ENCODE assay signal across 9 cellular contexts in the genomic region with DNA sequence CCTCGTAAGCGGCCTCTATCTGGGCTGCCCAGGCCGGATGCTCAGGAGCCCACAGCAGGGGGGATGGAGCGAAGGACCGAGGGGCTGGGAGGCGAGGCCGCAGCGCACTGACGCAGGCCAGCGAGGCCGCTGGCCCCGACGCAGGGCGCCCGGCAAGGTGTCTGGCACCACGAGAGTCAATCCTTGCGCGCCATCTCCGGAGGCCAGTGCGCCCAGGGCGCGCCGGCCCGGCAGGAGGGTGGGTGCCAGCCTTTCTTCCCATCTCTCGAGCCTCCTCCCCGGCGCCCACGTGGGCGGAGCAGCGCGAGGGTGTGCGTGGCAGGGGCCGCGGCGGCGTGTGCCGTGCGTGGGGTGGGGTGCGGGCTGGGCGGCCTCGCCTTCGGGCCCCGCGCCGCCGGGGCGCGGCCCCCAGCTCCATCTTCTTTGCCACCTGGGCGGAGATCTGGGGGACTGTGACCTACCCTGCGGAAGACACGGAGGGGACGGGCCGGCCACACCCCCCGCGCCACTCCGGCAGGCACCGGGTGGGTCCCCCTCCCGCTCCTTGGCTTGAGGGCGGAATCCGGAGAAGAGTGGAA. TPM values are rescaled to one million over a fixed set of nuclear protein-coding genes. Genes with fewer than 3 reads are reported as not detected.
DNase-seq lines count a peak whose midpoint lies in the region; ATAC-seq and TF ChIP-seq lines count a peak whose summit lies in the region.
"Had no signal": no experiment of that assay in that cellular context is flagged by ENCODE, and none has a peak within 500 bp of the region (broad histone marks: within the 10 kb centered on the region; RNA-seq: fewer than 3 reads in every experiment).

No MANE protein-coding gene starts in this region.

- ATAC-seq in WTC11: no peak
- ATAC-seq in GM21786 (IDR thresholded peaks at IDR 0.05; ENCODE audit: unreplicated experiment): no peak

- TF ChIP-seq CTCF in WTC11 (IDR thresholded peaks at IDR 0.05): no peak
- TF ChIP-seq CTCF in esophagus muscularis mucosa (IDR thresholded peaks at IDR 0.05): no peak

- WGBS in esophagus muscularis mucosa: 1% methylated on average over 19 of the region's 60 CpGs

- peaks cover 0 to 11% (median 4%) of the 10 kb centered on the region in 4 donors for H3K9me3 ChIP-seq in esophagus muscularis mucosa

- H3K9me3 Mint-ChIP-seq in WTC11: peaks cover 8% of the 10 kb centered on the region

- peaks cover 3% of the 10 kb centered on the region; the same call in 1 of the 2 replicates for H3K36me3 Mint-ChIP-seq in WTC11

- H3K27ac ChIP-seq in esophagus muscularis mucosa (replicated peaks in 1 of 4): no peak overlapping the region

- TF ChIP-seq POLR2A in esophagus muscularis mucosa (IDR thresholded peaks at IDR 0.05; ENCODE audit: low read depth): no peak

- peak overlapping the region; percentile 79 for H3K4me3 Mint-ChIP-seq in WTC11

- H3K4me1 ChIP-seq in esophagus muscularis mucosa: peaks cover 14 to 28% (median 25%) of the 10 kb centered on the region in 4 donors

- peaks cover 0 to 72% (median 34%) of the 10 kb centered on the region in 4 donors for H3K27me3 ChIP-seq in esophagus muscularis mucosa

- intact Hi-C loops in esophagus muscularis mucosa (cut with DNase I): no loop called here

- CTCF ChIA-PET in WTC11 (lab: Charles Lee): interaction anchor here (0.7 to 2.8 kb wide), 24 partner anchors 9 to 201 kb away, joined by 3 to 22 read pairs (median 4); no protein-coding TSS in a partner anchor

- H3K4me1 Mint-ChIP-seq in WTC11: peaks cover 41% of the 10 kb centered on the region

- POLR2A ChIA-PET in WTC11 (lab: Charles Lee): interaction anchor here (1.2 to 1.5 kb wide), 2 partner anchors 9 to 46 kb away, joined by 3 to 4 read pairs; no protein-coding TSS in a partner anchor

- DNase-seq in DMS53 (lab: John Stamatoyannopoulos, UW) (peak; percentile 70), DMS53 treated with DMSO at 0.1 percent for 48 hours (lab: John Stamatoyannopoulos, UW; ENCODE audit: unreplicated experiment) (no peak), WTC11 (ENCODE audit: low spot score) (no peak), esophagus muscularis mucosa (ENCODE audit: extremely low spot score) (no peak), NCI-H345 treated with DMSO at 0.1 percent for 48 hours (lab: John Stamatoyannopoulos, UW; ENCODE audit: unreplicated experiment) (no peak), kidney glomerular epithelial cell (lab: John Stamatoyannopoulos, UW) (no peak)
- DNase-seq in stimulated activated CD8-positive, alpha-beta memory T cell treated with anti-CD3 and anti-CD28 coated beads, Interleukin-4, amount 100 ng/mL, for 48 hours: peak; percentile 54

- H3K4me3 ChIP-seq in esophagus muscularis mucosa: peak overlapping the region; percentile 58 to 60 (median 59)

- no peak for TF ChIP-seq EP300 in esophagus muscularis mucosa (IDR thresholded peaks at IDR 0.05)

- no peaks in the 10 kb centered on the region for H3K36me3 ChIP-seq in esophagus muscularis mucosa

- no peak overlapping the region for H3K27ac Mint-ChIP-seq in WTC11

- H3K27me3 Mint-ChIP-seq in WTC11 (ENCODE audit: low read depth): peaks cover 41% of the 10 kb centered on the region

TF ChIP-seq in WTC11, 78 proteins besides CTCF, POLR2A, EP300 and RAD21:
- TF ChIP-seq MYBL2 (CRISPR knock-in tag; IDR thresholded peaks at IDR 0.05) (0 out of 2 replicates have a peak, but pooled peaks have one; percentile 34), GABPB1 (CRISPR knock-in tag; IDR thresholded peaks at IDR 0.05) (no peak), FOXP1 (CRISPR knock-in tag; IDR thresholded peaks at IDR 0.05; ENCODE audit: borderline replicate concordance) (peak; percentile 83; the same call in 1 of the 2 replicates), MAX (CRISPR knock-in tag; IDR thresholded peaks at IDR 0.05) (peak; percentile 29), TP53 (CRISPR knock-in tag; IDR thresholded peaks at IDR 0.05) (0 out of 2 replicates have a peak, but pooled peaks have one; percentile 39)

RNA-seq across cellular contexts. Expression of gene JAKMIP1, which starts 0.9 kb away (rescaled TPM):
- total RNA-seq in WTC11 (2021) (4.0 to 5.6 TPM (median 5.4 TPM) in 3 replicates), esophagus muscularis mucosa (1 to 10 TPM in 2 of 4 donors, under 1 TPM in 2; 0.57 to 2.8 (median 0.91) TPM)
- total RNA-seq: bronchial epithelial cell had no signal

Comparison
In these comparisons a context has a peak if more than half of its experiments do, and no peak if none do; other contexts are left out.
1. DNase-seq: peak in DMS53 (single experiment) and stimulated activated CD8-positive, alpha-beta memory T cell treated with anti-CD3 and anti-CD28 coated beads, Interleukin-4, amount 100 ng/mL, for 48 hours (single experiment); none in DMS53 treated with DMSO at 0.1 percent for 48 hours (single experiment), WTC11 (single experiment), esophagus muscularis mucosa (single experiment), NCI-H345 treated with DMSO at 0.1 percent for 48 hours (single experiment) and kidney glomerular epithelial cell (single experiment).